23 cellular contexts compared by ENCODE assay signal in genomic region chr20:35561671-35562070, GRCh38. TPM values are rescaled to one million over a fixed set of nuclear protein-coding genes. Genes with fewer than 3 reads are reported as not detected.
A peak's percentile ranks its signal among the peaks of the same experiment; 100 is the strongest.
DNase-seq lines count a peak whose midpoint lies in the region; ATAC-seq and TF ChIP-seq lines count a peak whose summit lies in the region.
"Had no signal": no experiment of that assay in that cellular context is flagged by ENCODE, and none has a peak within 500 bp of the region (broad histone marks: within the 10 kb centered on the region; RNA-seq: fewer than 3 reads in every experiment).

No MANE protein-coding gene starts in this region.

- H3K27me3 ChIP-seq in NT2/D1 (ENCODE audit: insufficient read depth, insufficient read length) = no peaks in the 10 kb centered on the region
- no peaks in the 10 kb centered on the region for H3K27me3 ChIP-seq in endodermal cell (ENCODE audit: control insufficient read depth, insufficient read depth, low read length, poor library complexity, severe bottlenecking)
- H3K27me3 ChIP-seq in stomach = no peaks in the 10 kb centered on the region
- H3K27me3 ChIP-seq: Peyer's patch had no signal

- TF ChIP-seq EP300 in stomach (IDR thresholded peaks at IDR 0.05) = no peak

- peak overlapping the region; percentile 23 for H3K9ac ChIP-seq in NT2/D1 (ENCODE audit: insufficient read length, low read depth)
- H3K9ac ChIP-seq in endodermal cell (ENCODE audit: extremely low read depth, low read length, poor library complexity, severe bottlenecking) = no peak overlapping the region

- intact Hi-C loops in CD14-positive monocyte (cut with micrococcal nuclease) (no loop called here), stomach (cut with DNase I; ENCODE audit: low total_unique reads) (no loop called here)

- H3K4me1 Mint-ChIP-seq in CD14-positive monocyte (no peaks in the 10 kb centered on the region), endodermal cell (no peaks in the 10 kb centered on the region), type B pancreatic cell (ENCODE audit: unreplicated experiment) (no peaks in the 10 kb centered on the region)
- H3K4me1 Mint-ChIP-seq: activated naive CD8-positive, alpha-beta T cell treated with anti-CD3 and anti-CD28 coated beads, Interleukin-2, amount 10 ng/mL, durations not matched to agents 7 days and 5 days; brain had no signal

- H3K36me3 ChIP-seq in NT2/D1 (ENCODE audit: insufficient read depth, insufficient read length, low read length) = peaks cover 38% of the 10 kb centered on the region
- H3K36me3 ChIP-seq in endodermal cell (ENCODE audit: control insufficient read depth, insufficient read depth, low read length) = no peaks in the 10 kb centered on the region
- H3K36me3 ChIP-seq in stomach = peaks cover 14 to 46% (median 36%) of the 10 kb centered on the region in 4 donors

- H3K4me1 ChIP-seq in NT2/D1 (ENCODE audit: insufficient read depth, insufficient read length) (peaks cover 14% of the 10 kb centered on the region), endodermal cell (ENCODE audit: control insufficient read depth, insufficient read depth, low read length) (no peaks in the 10 kb centered on the region), stomach (no peaks in the 10 kb centered on the region)
- H3K4me1 ChIP-seq: lower lobe of right lung, Peyer's patch had no signal

- DNase-seq in CD14-positive monocyte (ENCODE audit: low spot score) (peak; percentile 25), NT2/D1 (ENCODE audit: low read depth, low spot score) (no peak), endodermal cell (peak; percentile 71), type B pancreatic cell (ENCODE audit: extremely low spot score, unreplicated experiment) (no peak), stomach (no peak)
- DNase-seq: activated CD4-positive, alpha-beta T cell treated with anti-CD3 and anti-CD28 coated beads for 1 hour; activated naive CD8-positive, alpha-beta T cell treated with anti-CD3 and anti-CD28 coated beads, Interleukin-2, amount 10 ng/mL, durations not matched to agents 7 days and 5 days; GDM1; lower lobe of right lung; NCI-H187 treated with DMSO at 0.1 percent for 48 hours; right cardiac atrium; T1000 had no signal

- H3K27ac Mint-ChIP-seq in CD14-positive monocyte (no peak overlapping the region), endodermal cell (peak overlapping the region; percentile 52), type B pancreatic cell (no peak overlapping the region)
- H3K27ac Mint-ChIP-seq: activated naive CD8-positive, alpha-beta T cell treated with anti-CD3 and anti-CD28 coated beads, Interleukin-2, amount 10 ng/mL, durations not matched to agents 7 days and 5 days; activated T-helper 17 cell treated with anti-CD3 and anti-CD28 coated beads, Interleukin-2, amount 50 U/mL, for 72 hours had no signal

- 66 to 72% methylated on average over 3 to 5 of the region's 5 CpGs for WGBS in endodermal cell (ENCODE audit: insufficient coverage in 1 of 2, insufficient read length in 1 of 2), 2 experiments
- 45 to 53% (median 48%) methylated on average over 5 of the region's 5 CpGs for WGBS in stomach, 5 donors

- peak; percentile 4; the same call in 1 of the 2 replicates for TF ChIP-seq CTCF in 22Rv1 (IDR thresholded peaks at IDR 0.05)
- no peak for TF ChIP-seq CTCF in CD14-positive monocyte (IDR thresholded peaks at IDR 0.05)
- no peak for TF ChIP-seq CTCF in endodermal cell (conservative IDR thresholded peaks at IDR 0.05)
- no peak for TF ChIP-seq CTCF in type B pancreatic cell (conservative IDR thresholded peaks at IDR 0.05)
- TF ChIP-seq CTCF in stomach (IDR thresholded peaks at IDR 0.05) = no peak

- H3K4me3 Mint-ChIP-seq in CD14-positive monocyte (no peak overlapping the region), endodermal cell (no peak overlapping the region), type B pancreatic cell (no peak overlapping the region)
- H3K4me3 Mint-ChIP-seq: activated naive CD8-positive, alpha-beta T cell treated with anti-CD3 and anti-CD28 coated beads, Interleukin-2, amount 10 ng/mL, durations not matched to agents 7 days and 5 days; activated T-helper 17 cell treated with anti-CD3 and anti-CD28 coated beads, Interleukin-2, amount 50 U/mL, for 72 hours; brain had no signal

- H3K36me3 Mint-ChIP-seq in CD14-positive monocyte = peaks cover 14 to 16% of the 10 kb centered on the region in 2 donors
- peaks cover 12% of the 10 kb centered on the region for H3K36me3 Mint-ChIP-seq in endodermal cell (ENCODE audit: low read depth)
- H3K36me3 Mint-ChIP-seq in type B pancreatic cell = peaks cover 9% of the 10 kb centered on the region
- H3K36me3 Mint-ChIP-seq: activated naive CD8-positive, alpha-beta T cell treated with anti-CD3 and anti-CD28 coated beads, Interleukin-2, amount 10 ng/mL, durations not matched to agents 7 days and 5 days had no signal

- no peak for ATAC-seq in HG02852 (IDR thresholded peaks at IDR 0.05; ENCODE audit: unreplicated experiment)

- TF ChIP-seq POLR2A in stomach (IDR thresholded peaks at IDR 0.05) = no peak

- H3K4me3 ChIP-seq in NT2/D1 (ENCODE audit: insufficient read length, low read depth) (no peak overlapping the region), endodermal cell (ENCODE audit: low read length) (no peak overlapping the region), stomach (no peak overlapping the region)
- H3K4me3 ChIP-seq: lower lobe of right lung, MG63, Peyer's patch, thoracic aorta had no signal

- H3K27ac ChIP-seq in 22Rv1 = no peak overlapping the region
- H3K27ac ChIP-seq in endodermal cell (ENCODE audit: low read depth, low read length) = no peak overlapping the region
- no peak overlapping the region for H3K27ac ChIP-seq in stomach
- H3K27ac ChIP-seq: lower lobe of right lung, Peyer's patch, thoracic aorta had no signal

- no peaks in the 10 kb centered on the region for H3K9me3 Mint-ChIP-seq in CD14-positive monocyte
- H3K9me3 Mint-ChIP-seq in endodermal cell = no peaks in the 10 kb centered on the region
- no peaks in the 10 kb centered on the region for H3K9me3 Mint-ChIP-seq in type B pancreatic cell
- H3K9me3 Mint-ChIP-seq: activated naive CD8-positive, alpha-beta T cell treated with anti-CD3 and anti-CD28 coated beads, Interleukin-2, amount 10 ng/mL, durations not matched to agents 7 days and 5 days; activated T-helper 17 cell treated with anti-CD3 and anti-CD28 coated beads, Interleukin-2, amount 50 U/mL, for 72 hours; brain had no signal

- peaks cover 3 to 5% (median 4%) of the 10 kb centered on the region in 3 donors for H3K27me3 Mint-ChIP-seq in CD14-positive monocyte (ENCODE audit: low read depth in 3 of 3)
- H3K27me3 Mint-ChIP-seq in endodermal cell (ENCODE audit: insufficient read depth) = no peaks in the 10 kb centered on the region
- no peaks in the 10 kb centered on the region for H3K27me3 Mint-ChIP-seq in type B pancreatic cell
- H3K27me3 Mint-ChIP-seq: activated T-helper 17 cell treated with anti-CD3 and anti-CD28 coated beads, Interleukin-2, amount 50 U/mL, for 72 hours had no signal

- H3K9me3 ChIP-seq in NT2/D1 (ENCODE audit: insufficient read depth, low read length) = no peaks in the 10 kb centered on the region
- no peaks in the 10 kb centered on the region for H3K9me3 ChIP-seq in endodermal cell (ENCODE audit: control insufficient read depth, low read length)
- H3K9me3 ChIP-seq in stomach = no peaks in the 10 kb centered on the region
- H3K9me3 ChIP-seq: lower lobe of right lung, MG63, Peyer's patch, thoracic aorta had no signal

RNA-seq across cellular contexts. Expression of gene ERGIC3, which starts 19.8 kb away (rescaled TPM):
- polyA plus RNA-seq in CD14-positive monocyte (100 to 1,000 TPM; 128 to 130 TPM), stomach (100 to 1,000 TPM; 194 to 227 (median 213) TPM)
- total RNA-seq in endodermal cell (100 to 1,000 TPM; 217 to 230 TPM), type B pancreatic cell (ENCODE audit: low replicate concordance) (264 and 288 TPM in 2 replicates), stomach (100 to 1,000 TPM in 4 of 5 donors, 10 to 100 TPM in 1; 32.1 to 302 (median 241) TPM)
- 251 TPM for polyA plus RNA-seq in endodermal cell (2013, experiment 1 of 2)
- 226 TPM for polyA plus RNA-seq in endodermal cell (2013, experiment 2 of 2)

RNA-seq across cellular contexts. Expression of gene C20orf173, which starts 32.2 kb away (rescaled TPM):
- not detected for polyA plus RNA-seq in CD14-positive monocyte
- not detected for total RNA-seq in endodermal cell
- not detected for polyA plus RNA-seq in endodermal cell (2013, experiment 1 of 2)
- polyA plus RNA-seq in endodermal cell (2013, experiment 2 of 2) = not detected
- not detected in 2 replicates for total RNA-seq in type B pancreatic cell (ENCODE audit: low replicate concordance)
- total RNA-seq in stomach = not detected
- polyA plus RNA-seq in stomach = not detected
- total RNA-seq: activated CD8-positive, alpha-beta memory T cell treated with anti-CD3 and anti-CD28 coated beads for 36 hours; activated naive CD8-positive, alpha-beta T cell treated with anti-CD3 and anti-CD28 coated beads, Interleukin-2, amount 10 ng/mL, durations not matched to agents 7 days and 5 days; activated T-helper 17 cell treated with anti-CD3 and anti-CD28 coated beads, Interleukin-2, amount 50 U/mL, for 72 hours; Calu3; H4; lower lobe of right lung; osteocyte; Peyer's patch; right cardiac atrium; thoracic aorta had no signal
- polyA plus RNA-seq: right cardiac atrium had no signal

RNA-seq across cellular contexts. Expression of gene SPAG4, which starts 54.0 kb away (rescaled TPM):
- under 1 TPM in 1 of 2 donors, not detected in 1; 0.12 TPM for polyA plus RNA-seq in CD14-positive monocyte
- 1 to 10 TPM; 1.7 to 3.5 TPM for total RNA-seq in endodermal cell
- 5.4 TPM for polyA plus RNA-seq in endodermal cell (2013, experiment 1 of 2)
- polyA plus RNA-seq in endodermal cell (2013, experiment 2 of 2) = 4.2 TPM
- 1.6 and 2.4 TPM in 2 replicates for total RNA-seq in type B pancreatic cell (ENCODE audit: low replicate concordance)
- total RNA-seq in stomach = 10 to 100 TPM in 1 of 5 donors, 1 to 10 TPM in 1, not detected in 3; 3.5 to 39.7 TPM
- polyA plus RNA-seq in stomach = 10 to 100 TPM in 1 of 3 donors, 1 to 10 TPM in 2; 2.9 to 10.5 (median 3.9) TPM

Comparison
In these comparisons a context has a peak if more than half of its experiments do, and no peak if none do; other contexts are left out.
1. DNase-seq: peak in CD14-positive monocyte (single experiment) and endodermal cell (single experiment); none in NT2/D1 (single experiment), type B pancreatic cell (single experiment) and stomach (single experiment).